15 cellular contexts compared by ENCODE assay signal in the genomic region with DNA sequence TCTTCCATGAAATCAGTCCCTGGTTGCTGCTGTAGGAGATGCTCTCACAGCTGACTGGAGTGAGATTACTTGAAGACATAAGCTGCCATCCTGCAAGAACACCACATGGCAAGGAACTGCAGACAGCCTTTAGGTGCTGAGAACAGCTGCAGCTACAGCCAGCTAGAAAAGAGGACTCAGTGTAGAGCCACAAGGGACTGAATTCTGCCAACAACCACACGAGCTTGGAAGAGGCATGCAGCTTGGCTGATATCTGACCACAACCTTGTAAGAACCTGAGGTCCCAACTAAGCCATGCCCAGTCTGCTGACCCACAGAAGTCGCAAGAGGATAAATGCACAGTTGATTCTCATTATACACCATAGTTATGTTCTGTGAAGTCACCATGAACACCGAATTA.
DNase-seq lines count a peak whose midpoint lies in the region; ATAC-seq and TF ChIP-seq lines count a peak whose summit lies in the region.
"Had no signal": no experiment of that assay in that cellular context is flagged by ENCODE, and none has a peak within 500 bp of the region (broad histone marks: within the 10 kb centered on the region; RNA-seq: fewer than 3 reads in every experiment).

No MANE protein-coding gene starts in this region.

- no peaks in the 10 kb centered on the region for H4K20me1 ChIP-seq in PC-3 (ENCODE audit: low read length)

- no peak overlapping the region for H3K9ac ChIP-seq in PC-3 (ENCODE audit: low read length)

- peak overlapping the region; percentile 89 for H3K27ac ChIP-seq in PC-3 (ENCODE audit: low read length)
- H3K27ac ChIP-seq in epithelial cell of prostate: peak overlapping the region; percentile 89
- H3K27ac ChIP-seq: SK-N-MC had no signal

- H3K36me3 ChIP-seq in PC-3 (ENCODE audit: low read depth, low read length): no peaks in the 10 kb centered on the region
- H3K36me3 ChIP-seq: left ventricle myocardium inferior had no signal

- no TSS peak for BruUV-seq in PC-3 (replicated peaks; lab: Mats Ljungman, UMichigan)

- peak overlapping the region; percentile 78 for H3K4me2 ChIP-seq in PC-3 (ENCODE audit: low read length)

- POLR2A ChIA-PET in PC-3 (lab: Charles Lee; ENCODE audit: unreplicated experiment): no interaction called here
- POLR2A ChIA-PET in GM10248 (lab: Yijun Ruan, JAX): no interaction called here

- CTCF ChIA-PET in PC-3 (lab: Charles Lee): interaction anchor here (0.7 kb wide), 1 partner anchor 232 kb away, joined by 3 read pairs; no protein-coding TSS in a partner anchor
- CTCF ChIA-PET in GM10248 (lab: Yijun Ruan, JAX): no interaction called here

- H3K4me3 ChIP-seq in PC-3 (ENCODE audit: low read length): peak overlapping the region; percentile 54; the same call in 1 of the 2 replicates
- H3K4me3 ChIP-seq: left ventricle myocardium inferior, SK-N-MC had no signal

- DNase-seq in EL (peak; percentile 59), PC-3 (no peak), epithelial cell of prostate (ENCODE audit: low read depth, low spot score) (no peak), sciatic nerve (ENCODE audit: low spot score) (no peak), GM19240 (ENCODE audit: insufficient read length, low spot score) (no peak), DMS153 treated with DMSO at 0.1 percent for 48 hours (lab: John Stamatoyannopoulos, UW; ENCODE audit: unreplicated experiment) (no peak), GM10248 (ENCODE audit: extremely low spot score) (no peak), cardiac septum (ENCODE audit: low spot score) (no peak)
- DNase-seq: activated effector memory CD4-positive, alpha-beta T cell treated with anti-CD3 and anti-CD28 coated beads, Interleukin-2, amount 50 U/mL, for 16 hours; central memory CD4-positive, alpha-beta T cell; left ventricle myocardium inferior; MV-4-11; stimulated activated naive CD8-positive, alpha-beta T cell treated with anti-CD3 and anti-CD28 coated beads, Interleukin-15, Interleukin-2, amounts not matched to agents 100 U/mL and 50 U/mL, for 24 hours had no signal

- no peaks in the 10 kb centered on the region for H3K27me3 ChIP-seq in PC-3 (ENCODE audit: low read length)

- no peaks in the 10 kb centered on the region for H3K79me2 ChIP-seq in PC-3 (ENCODE audit: low read length)

- peaks cover 61% of the 10 kb centered on the region for H3K4me1 ChIP-seq in PC-3 (ENCODE audit: insufficient read depth, low read length)

- no peak overlapping the region for H2AFZ ChIP-seq in PC-3 (ENCODE audit: low read length)

- intact Hi-C loops in PC-3 (cut with micrococcal nuclease): loop anchor here (10.0 kb wide), 1 partner anchor 124 kb away; no protein-coding TSS in a partner anchor
- intact Hi-C loops in sciatic nerve (cut with DNase I): no loop called here
- intact Hi-C loops in cardiac septum (cut with DNase I): no loop called here

- peaks cover 11% of the 10 kb centered on the region for H3F3A ChIP-seq in PC-3 (ENCODE audit: low read length, unreplicated experiment)

- TF ChIP-seq CTCF in PC-3 (conservative IDR thresholded peaks at IDR 0.05; ENCODE audit: low read depth, low read length) (no peak), GM10248 (IDR thresholded peaks at IDR 0.05; ENCODE audit: control extremely low read depth, extremely low read depth, low read depth, missing control alignments) (no peak)

- H3K9me3 ChIP-seq in PC-3 (ENCODE audit: low read length): no peaks in the 10 kb centered on the region
- H3K9me3 ChIP-seq: left ventricle myocardium inferior had no signal

- H3K9me2 ChIP-seq in PC-3 (replicated peaks; ENCODE audit: low read length): no peaks in the 10 kb centered on the region

- no peak for ATAC-seq in PC-3
- ATAC-seq in sciatic nerve: peak; percentile 81
- ATAC-seq: natural killer cell treated with Interleukin-12 subunit alpha and Interleukin-12 subunit beta and Interleukin-15 and Interleukin-18, amount 100 ng/mL, for 72 hours; stimulated activated naive CD8-positive, alpha-beta T cell treated with anti-CD3 and anti-CD28 coated beads, Interleukin-15, Interleukin-2, amounts not matched to agents 100 U/mL and 50 U/mL, for 24 hours had no signal
